13 cellular contexts compared by ENCODE assay signal in genomic region chr10:28304032-28304571, GRCh38. TPM values are rescaled to one million over a fixed set of nuclear protein-coding genes. Genes with fewer than 3 reads are reported as not detected.
A peak's percentile ranks its signal among the peaks of the same experiment; 100 is the strongest.
DNase-seq lines count a peak whose midpoint lies in the region; ATAC-seq, FAIRE-seq and TF ChIP-seq lines count a peak whose summit lies in the region.
"Had no signal": no experiment of that assay in that cellular context is flagged by ENCODE, and none has a peak within 500 bp of the region (broad histone marks: within the 10 kb centered on the region; RNA-seq: fewer than 3 reads in every experiment).

No MANE protein-coding gene starts in this region.

- peak overlapping the region; percentile 65 for H3K4me3 ChIP-seq in cardiac muscle cell
- peak overlapping the region; percentile 71 to 89 for H3K4me3 ChIP-seq in kidney (ENCODE audit: low read length in 2 of 2)
- peak overlapping the region; percentile 77 for H3K4me3 ChIP-seq in upper lobe of right lung
- H3K4me3 ChIP-seq in effector memory CD4-positive, alpha-beta T cell (ENCODE audit: insufficient read depth, low read depth, low read length, poor library complexity, severe bottlenecking), result no peak overlapping the region
- H3K4me3 ChIP-seq: lung had no signal

- H3K27me3 ChIP-seq in cardiac muscle cell (no peaks in the 10 kb centered on the region), upper lobe of right lung (no peaks in the 10 kb centered on the region)
- no peaks in the 10 kb centered on the region for H3K27me3 ChIP-seq in effector memory CD4-positive, alpha-beta T cell (replicated peaks; ENCODE audit: control insufficient read depth, insufficient read depth, low read length, poor library complexity, severe bottlenecking)
- H3K27me3 ChIP-seq: upper lobe of left lung had no signal

- peaks cover 35% of the 10 kb centered on the region for H3K4me1 Mint-ChIP-seq in T-helper 17 cell

- peaks cover 2% of the 10 kb centered on the region for H3K36me3 Mint-ChIP-seq in T-helper 17 cell (ENCODE audit: low read depth)

- FAIRE-seq in kidney (lab: Jason Lieb, UNC), result no peak

- intact Hi-C loops in Right ventricle myocardium superior (cut with DNase I), result loop anchor here (10.0 kb wide), 1 partner anchor 71 kb away; no protein-coding TSS in a partner anchor
- intact Hi-C loops in kidney (cut with DNase I), result no loop called here
- intact Hi-C loops in upper lobe of right lung (cut with DNase I), result no loop called here

- H3K27ac ChIP-seq in cardiac muscle cell (no peak overlapping the region), kidney (ENCODE audit: low read depth in 2 of 2, low read length in 2 of 2) (no peak overlapping the region), upper lobe of right lung (peak overlapping the region; percentile 73)
- no peak overlapping the region for H3K27ac ChIP-seq in effector memory CD4-positive, alpha-beta T cell (ENCODE audit: insufficient read depth, low read length, poor library complexity, severe bottlenecking)

- ATAC-seq in Right ventricle myocardium superior (ENCODE audit: poor library complexity), result no peak
- no peak for ATAC-seq in T-helper 17 cell
- no peak for ATAC-seq in upper lobe of right lung
- no peak for ATAC-seq in HG02763 (IDR thresholded peaks at IDR 0.05; ENCODE audit: unreplicated experiment)
- ATAC-seq: Right ventricle myocardium inferior had no signal

- H3K9me3 ChIP-seq in cardiac muscle cell (ENCODE audit: low read depth) (no peaks in the 10 kb centered on the region), T-helper 17 cell (ENCODE audit: control insufficient read depth, low read length, poor library complexity, severe bottlenecking) (no peaks in the 10 kb centered on the region), kidney (ENCODE audit: control insufficient read depth in 1 of 2, low read length in 2 of 2) (no peaks in the 10 kb centered on the region), upper lobe of right lung (no peaks in the 10 kb centered on the region)
- H3K9me3 ChIP-seq in effector memory CD4-positive, alpha-beta T cell (ENCODE audit: control insufficient read depth, low read length), result no peaks in the 10 kb centered on the region
- H3K9me3 ChIP-seq: upper lobe of left lung had no signal

- no peak for DNase-seq in cardiac muscle cell (ENCODE audit: low read depth in 1 of 2, low spot score in 1 of 2)
- no peak for DNase-seq in Right ventricle myocardium superior
- DNase-seq in T-helper 17 cell, result no peak
- no peak for DNase-seq in kidney
- no peak for DNase-seq in upper lobe of right lung
- no peak for DNase-seq in NCI-H2196 treated with DMSO at 0.1 percent for 48 hours (lab: John Stamatoyannopoulos, UW; ENCODE audit: unreplicated experiment)
- no peak for DNase-seq in effector memory CD4-positive, alpha-beta T cell
- DNase-seq: activated CD4-positive, alpha-beta T cell treated with anti-CD3 and anti-CD28 coated beads for 4 hours; KG1; upper lobe of left lung had no signal

- peak overlapping the region; percentile 94 for H3K27ac Mint-ChIP-seq in T-helper 17 cell

- H3K9ac ChIP-seq in kidney (ENCODE audit: low read length in 2 of 2), result no peak overlapping the region

- peaks cover 20% of the 10 kb centered on the region for H3K4me1 ChIP-seq in cardiac muscle cell (ENCODE audit: low read depth)
- H3K4me1 ChIP-seq in kidney (ENCODE audit: control insufficient read depth in 1 of 2, insufficient read depth in 1 of 2, low read depth in 1 of 2, low read length in 2 of 2), result no peaks in the 10 kb centered on the region
- H3K4me1 ChIP-seq in upper lobe of right lung, result peaks cover 13% of the 10 kb centered on the region
- H3K4me1 ChIP-seq in effector memory CD4-positive, alpha-beta T cell (ENCODE audit: control insufficient read depth, insufficient read depth, low read length, poor library complexity, severe bottlenecking), result peaks cover 11% of the 10 kb centered on the region

- H3K4me3 Mint-ChIP-seq in T-helper 17 cell, result peak overlapping the region; percentile 92

- no peak for TF ChIP-seq CTCF in cardiac muscle cell (IDR thresholded peaks at IDR 0.05; ENCODE audit: low read depth, low read length)
- TF ChIP-seq CTCF in kidney (IDR thresholded peaks at IDR 0.05; ENCODE audit: borderline replicate concordance, extremely low read depth, insufficient read depth), result no peak
- TF ChIP-seq CTCF in upper lobe of right lung (IDR thresholded peaks at IDR 0.05), result no peak

- H3K36me3 ChIP-seq in cardiac muscle cell (no peaks in the 10 kb centered on the region), kidney (ENCODE audit: control insufficient read depth in 1 of 2, insufficient read depth in 2 of 2, low read length in 2 of 2) (no peaks in the 10 kb centered on the region), upper lobe of right lung (no peaks in the 10 kb centered on the region)
- H3K36me3 ChIP-seq in effector memory CD4-positive, alpha-beta T cell (ENCODE audit: control insufficient read depth, insufficient read depth, low read length), result no peaks in the 10 kb centered on the region
- H3K36me3 ChIP-seq: upper lobe of left lung had no signal

- H3K27me3 Mint-ChIP-seq in T-helper 17 cell, result no peaks in the 10 kb centered on the region

RNA-seq across cellular contexts. Expression of gene MPP7, which starts 1.2 kb away (rescaled TPM):
- 7.7 and 10.8 TPM in 2 replicates for total RNA-seq in cardiac muscle cell
- polyA plus RNA-seq in cardiac muscle cell, result 9.2 and 9.7 TPM in 2 replicates
- 14.0 TPM for total RNA-seq in Right ventricle myocardium superior
- total RNA-seq in T-helper 17 cell, result 10 to 100 TPM; 21.6 to 22.7 TPM
- 11.6 TPM for total RNA-seq in kidney
- 6.8 TPM for polyA plus RNA-seq in kidney (ENCODE audit: insufficient read depth, low read depth, low replicate concordance)
- total RNA-seq in upper lobe of right lung, result 36.8 TPM
